Comparison of ENCODE assay signal across 2 cellular contexts in the genomic region with DNA sequence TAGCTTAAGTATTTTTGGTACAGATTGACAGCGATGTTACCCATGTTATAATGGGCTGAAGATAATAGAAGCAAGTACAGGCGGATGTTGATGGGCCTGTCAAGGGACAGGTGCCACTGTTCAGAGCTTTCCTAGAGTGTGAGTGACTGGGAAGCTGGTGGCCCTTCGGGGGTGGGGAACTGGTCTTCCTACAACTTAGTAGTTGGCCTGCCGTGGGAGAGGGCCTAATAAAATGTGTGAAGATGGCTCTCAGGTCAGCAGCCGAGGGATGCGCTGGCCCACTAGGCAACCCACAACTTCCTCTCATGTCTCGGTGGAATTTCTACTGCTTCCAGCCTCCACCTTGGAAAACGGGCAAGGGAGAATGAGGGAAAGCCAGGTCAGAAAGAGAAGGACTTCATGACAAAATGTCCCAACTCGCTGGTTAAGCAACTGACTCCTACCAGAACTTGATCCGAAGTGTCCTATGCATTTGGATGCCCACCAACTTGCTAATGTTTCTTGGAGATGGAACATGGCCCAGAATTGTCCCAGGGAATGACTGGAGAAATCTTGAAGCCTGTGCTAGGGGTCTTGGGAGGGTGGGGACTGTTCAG.
TF ChIP-seq lines count a peak whose summit lies in the region.

No MANE protein-coding gene starts in this region.

TF ChIP-seq in HCT116, 20 proteins besides CTCF, POLR2A, EP300 and RAD21 (continued from another document):
- TF ChIP-seq ZBTB33 (IDR thresholded peaks at IDR 0.05; ENCODE audit: extremely low read depth, insufficient replicate concordance, low read length), result no peak
- no peak for TF ChIP-seq CBX3 (IDR thresholded peaks at IDR 0.05; ENCODE audit: low read depth)
- no peak for TF ChIP-seq EZH2phosphoT487 (IDR thresholded peaks at IDR 0.05; ENCODE audit: borderline replicate concordance)
- no peak for TF ChIP-seq REST (IDR thresholded peaks at IDR 0.05; ENCODE audit: low read depth)

TF ChIP-seq in K562, 482 proteins besides CTCF, POLR2A, EP300 and RAD21 (continued from another document):
- TF ChIP-seq CBX8 (IDR thresholded peaks at IDR 0.05; ENCODE audit: borderline replicate concordance, extremely low read depth, low read depth, low read length, poor library complexity, severe bottlenecking) (no peak), NKRF (IDR thresholded peaks at IDR 0.05; ENCODE audit: borderline replicate concordance) (no peak)
